14 cellular contexts compared by ENCODE assay signal in genomic region chr18:582465-582864, GRCh38. TPM values are rescaled to one million over a fixed set of nuclear protein-coding genes. Genes with fewer than 3 reads are reported as not detected.
"Had no signal": no experiment of that assay in that cellular context is flagged by ENCODE, and none has a peak within 500 bp of the region (broad histone marks: within the 10 kb centered on the region; RNA-seq: fewer than 3 reads in every experiment).

No MANE protein-coding gene starts in this region.

- H3K4me1 ChIP-seq: heart right ventricle had no signal

- H3K27ac ChIP-seq: heart right ventricle had no signal

- H3K36me3 ChIP-seq: heart right ventricle had no signal

- ATAC-seq: activated naive CD4-positive, alpha-beta T cell treated with anti-CD3 and anti-CD28 coated beads, Interleukin-2, amount 50 U/mL, for 72 hours; activated T-cell treated with anti-CD3 and anti-CD28 coated beads, Interleukin-2, amount 50 U/mL, for 4 hours; heart right ventricle; left ventricle myocardium superior had no signal

- H3K4me3 ChIP-seq: heart right ventricle had no signal

- DNase-seq: activated CD4-positive, alpha-beta T cell treated with anti-CD3 and anti-CD28 coated beads for 1 hour; activated CD4-positive, alpha-beta T cell treated with anti-CD3 and anti-CD28 coated beads, Interleukin-2, amount 50 U/mL, for 48 hours; activated effector memory CD4-positive, alpha-beta T cell treated with anti-CD3 and anti-CD28 coated beads, Interleukin-2, amount 50 U/mL, for 16 hours; activated T-cell treated with anti-CD3 and anti-CD28 coated beads, Interleukin-2, amount 50 U/mL, for 4 hours; amniotic stem cell; foreskin melanocyte; heart right ventricle; left ventricle myocardium superior; stimulated activated CD4-positive, alpha-beta T cell treated with anti-CD3 and anti-CD28 coated beads, Interleukin-12 subunit alpha, Interleukin-12 subunit beta, amount 100 ng/mL, for 4 hours had no signal

RNA-seq across cellular contexts. Expression of gene CETN1, which starts 2.3 kb away (rescaled TPM):
- total RNA-seq: activated naive CD4-positive, alpha-beta T cell treated with anti-CD3 and anti-CD28 coated beads, Interleukin-2, amount 50 U/mL, for 72 hours; activated T-cell treated with anti-CD3 and anti-CD28 coated beads, Interleukin-2, amount 50 U/mL, for 4 hours; cerebellum; dermis microvascular lymphatic vessel endothelial cell; heart right ventricle; left ventricle myocardium superior; mesenteric fat pad; pulmonary artery endothelial cell had no signal

RNA-seq across cellular contexts. Expression of gene CLUL1, which starts 14.3 kb away (rescaled TPM):
- total RNA-seq: activated naive CD4-positive, alpha-beta T cell treated with anti-CD3 and anti-CD28 coated beads, Interleukin-2, amount 50 U/mL, for 72 hours; activated T-cell treated with anti-CD3 and anti-CD28 coated beads, Interleukin-2, amount 50 U/mL, for 4 hours; dermis microvascular lymphatic vessel endothelial cell; heart right ventricle; left ventricle myocardium superior; mesenteric fat pad; pulmonary artery endothelial cell had no signal
